8 cellular contexts compared by ENCODE assay signal in the genomic region with DNA sequence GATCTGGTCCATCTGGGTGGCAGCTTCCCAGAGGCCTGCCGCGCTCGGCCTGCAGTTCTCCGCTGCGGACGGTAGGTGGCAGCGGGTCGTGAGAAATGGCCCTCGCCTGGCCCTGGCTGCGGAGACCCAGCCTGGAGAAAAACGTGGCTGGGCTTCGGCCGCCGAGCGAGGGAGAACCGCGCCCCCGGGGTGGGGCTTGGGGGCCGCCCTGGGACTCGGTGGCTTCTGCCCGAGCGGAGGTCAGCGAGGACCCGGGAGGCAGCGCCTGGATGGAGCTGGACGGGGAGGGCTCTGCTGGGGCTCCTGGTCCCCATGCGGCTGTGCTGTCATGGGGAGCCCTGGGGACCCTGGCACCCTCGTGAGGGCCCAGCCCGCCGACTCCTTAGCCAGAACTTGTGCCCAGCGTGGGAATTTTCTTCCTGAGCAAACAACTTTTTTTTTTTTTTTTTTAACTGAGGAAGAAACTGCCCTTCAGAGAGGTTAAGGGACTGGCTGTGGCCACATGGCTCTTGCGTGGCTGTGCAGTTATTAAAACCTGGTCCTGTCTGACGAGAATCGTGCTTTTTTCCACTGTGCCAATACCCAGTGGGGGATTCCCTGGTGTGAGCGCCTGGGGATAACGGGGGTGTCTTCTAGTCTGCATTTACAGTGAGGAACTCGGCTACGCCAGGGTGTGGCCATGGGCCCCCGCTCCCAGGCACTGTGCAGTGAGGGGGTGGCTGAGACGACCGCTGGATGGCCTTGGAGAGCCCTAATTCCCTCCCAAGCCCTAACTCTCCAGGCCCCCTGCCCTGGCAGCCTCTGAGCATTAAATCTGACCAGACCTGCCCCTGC.
DNase-seq lines count a peak whose midpoint lies in the region; ATAC-seq, FAIRE-seq and TF ChIP-seq lines count a peak whose summit lies in the region.

No MANE protein-coding gene starts in this region.

- TF ChIP-seq CTCF in GM12872 (IDR thresholded peaks at IDR 0.05; ENCODE audit: insufficient read depth, low read depth, low read length) (peak; percentile 91), right atrium auricular region (IDR thresholded peaks at IDR 0.05) (peak; percentile 97 to 99), psoas muscle (IDR thresholded peaks at IDR 0.05) (peak; percentile 99)

- intact Hi-C loops in psoas muscle (cut with DNase I): loop anchor here (5.0 to 10.0 kb wide), 3 partner anchors 164 to 962 kb away; no protein-coding TSS in a partner anchor

- WGBS in psoas muscle, 3 donors: 7 to 10% (median 9%) methylated on average over 41 of the region's 41 CpGs

- ATAC-seq in HG02610 (IDR thresholded peaks at IDR 0.05; ENCODE audit: unreplicated experiment) (peak; percentile 96), psoas muscle (peak; percentile 96 to 99 (median 98))

- H3K36me3 ChIP-seq in right atrium auricular region: no peaks in the 10 kb centered on the region
- no peaks in the 10 kb centered on the region for H3K36me3 ChIP-seq in psoas muscle (ENCODE audit: insufficient read depth in 1 of 2, low read depth in 1 of 2)

- DNase-seq in NCI-H1048 (lab: John Stamatoyannopoulos, UW) (peak; percentile 82), T follicular helper cell (ENCODE audit: low read depth) (peak; percentile 41), anterior cingulate cortex (lab: John Stamatoyannopoulos, UW) (peak; percentile 45 to 94 (median 84)), right atrium auricular region (ENCODE audit: low spot score) (peak; percentile 93), psoas muscle (peak; percentile 95 to 96), urothelium cell line (ENCODE audit: low spot score) (peak; percentile 94)

- H3K27me3 ChIP-seq in right atrium auricular region (no peaks in the 10 kb centered on the region), psoas muscle (ENCODE audit: insufficient read depth in 3 of 3, low read length in 2 of 3) (no peaks in the 10 kb centered on the region)

- H3K9me3 ChIP-seq in right atrium auricular region: no peaks in the 10 kb centered on the region
- no peaks in the 10 kb centered on the region for H3K9me3 ChIP-seq in psoas muscle

- peak overlapping the region; percentile 71 to 83 for H3K27ac ChIP-seq in right atrium auricular region
- peak overlapping the region; percentile 76 for H3K27ac ChIP-seq in psoas muscle

- peak; percentile 96 for FAIRE-seq in urothelium cell line (lab: Jason Lieb, UNC)

- H3K4me3 ChIP-seq in right atrium auricular region (peak overlapping the region; percentile 32 to 45), psoas muscle (peak overlapping the region; percentile 62)

- H3K4me1 ChIP-seq in right atrium auricular region (peaks cover 3 to 15% of the 10 kb centered on the region in 2 donors), psoas muscle (peaks cover 20% of the 10 kb centered on the region)

Comparison
In these comparisons a context has a peak if more than half of its experiments do, and no peak if none do; other contexts are left out.
1. Peak in every context shown above with its lines: DNase-seq, ATAC-seq, H3K4me3 ChIP-seq and H3K27ac ChIP-seq.
2. DNase-seq: peak in every context shown above with its lines; median percentile 96 in psoas muscle; 94 in urothelium cell line; 93 in right atrium auricular region; 84 in anterior cingulate cortex; 82 in NCI-H1048; 41 in T follicular helper cell.